Comparison of ENCODE assay signal across 8 cellular contexts in genomic region chr7:141654551-141654950, GRCh38. TPM values are rescaled to one million over a fixed set of nuclear protein-coding genes. Genes with fewer than 3 reads are reported as not detected.
A peak's percentile ranks its signal among the peaks of the same experiment; 100 is the strongest.
DNase-seq lines count a peak whose midpoint lies in the region; ATAC-seq, FAIRE-seq and TF ChIP-seq lines count a peak whose summit lies in the region.

No MANE protein-coding gene starts in this region.

- H3K4me3 ChIP-seq in right atrium auricular region (no peak overlapping the region), small intestine (ENCODE audit: low read depth in 1 of 2, low read length in 2 of 2) (no peak overlapping the region)

- H3K27me3 ChIP-seq in right atrium auricular region (no peaks in the 10 kb centered on the region), small intestine (ENCODE audit: control insufficient read depth in 2 of 2, insufficient read depth in 2 of 2, low read length in 2 of 2) (no peaks in the 10 kb centered on the region)

- ATAC-seq in HG02623 (IDR thresholded peaks at IDR 0.05; ENCODE audit: unreplicated experiment): peak; percentile 81
- ATAC-seq in SK-N-SH treated with all-trans-retinoic acid at 6 μM for 48 hours: peak; percentile 83

- H3K9me3 ChIP-seq in right atrium auricular region: no peaks in the 10 kb centered on the region
- no peaks in the 10 kb centered on the region for H3K9me3 ChIP-seq in small intestine (ENCODE audit: control insufficient read depth, low read depth)

- H3K36me3 ChIP-seq in right atrium auricular region (peaks cover 14% of the 10 kb centered on the region), small intestine (ENCODE audit: control insufficient read depth in 2 of 2, insufficient read depth in 2 of 2, low read length in 2 of 2) (peaks cover 1 to 2% of the 10 kb centered on the region in 2 donors)

- 34 to 39% (median 34%) methylated on average over 3 of the region's 3 CpGs for WGBS in small intestine, 3 donors

- peaks cover 0 to 8% of the 10 kb centered on the region in 2 donors for H3K4me1 ChIP-seq in right atrium auricular region
- no peaks in the 10 kb centered on the region for H3K4me1 ChIP-seq in small intestine (ENCODE audit: control insufficient read depth in 2 of 2, insufficient read depth in 1 of 2, low read depth in 1 of 2, low read length in 1 of 2)

- peak; percentile 70 for TF ChIP-seq CTCF in GM12874 (IDR thresholded peaks at IDR 0.05; ENCODE audit: insufficient read depth, low read depth, low read length)
- peak; percentile 34 to 70 for TF ChIP-seq CTCF in right atrium auricular region (IDR thresholded peaks at IDR 0.05)

- DNase-seq in NCI-H1092 treated with DMSO at 0.1 percent for 48 hours (lab: John Stamatoyannopoulos, UW) (peak; percentile 80), right atrium auricular region (ENCODE audit: low spot score) (no peak), small intestine (peak; percentile 80), cerebellar nuclear complex (lab: John Stamatoyannopoulos, UW) (no peak)

- H3K27ac ChIP-seq in angular gyrus (ENCODE audit: low read depth, low read length): peak overlapping the region; percentile 12
- H3K27ac ChIP-seq in right atrium auricular region: no peak overlapping the region
- no peak overlapping the region for H3K27ac ChIP-seq in small intestine (ENCODE audit: low read depth in 1 of 2, low read length in 1 of 2)

- no peak for FAIRE-seq in small intestine (lab: Jason Lieb, UNC)

TF ChIP-seq in SK-N-SH treated with all-trans-retinoic acid at 6 μM for 48 hours, 23 proteins besides CTCF, POLR2A, EP300 and RAD21:
- TF ChIP-seq, protein P1, sequence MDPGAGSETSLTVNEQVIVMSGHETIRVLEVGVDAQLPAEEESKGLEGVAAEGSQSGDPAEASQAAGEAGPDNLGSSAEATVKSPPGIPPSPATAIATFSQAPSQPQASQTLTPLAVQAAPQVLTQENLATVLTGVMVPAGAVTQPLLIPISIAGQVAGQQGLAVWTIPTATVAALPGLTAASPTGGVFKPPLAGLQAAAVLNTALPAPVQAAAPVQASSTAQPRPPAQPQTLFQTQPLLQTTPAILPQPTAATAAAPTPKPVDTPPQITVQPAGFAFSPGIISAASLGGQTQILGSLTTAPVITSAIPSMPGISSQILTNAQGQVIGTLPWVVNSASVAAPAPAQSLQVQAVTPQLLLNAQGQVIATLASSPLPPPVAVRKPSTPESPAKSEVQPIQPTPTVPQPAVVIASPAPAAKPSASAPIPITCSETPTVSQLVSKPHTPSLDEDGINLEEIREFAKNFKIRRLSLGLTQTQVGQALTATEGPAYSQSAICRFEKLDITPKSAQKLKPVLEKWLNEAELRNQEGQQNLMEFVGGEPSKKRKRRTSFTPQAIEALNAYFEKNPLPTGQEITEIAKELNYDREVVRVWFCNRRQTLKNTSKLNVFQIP (CRISPR knock-in tag; IDR thresholded peaks at IDR 0.05; ENCODE audit: borderline replicate concordance, low read depth): no peak
- TF ChIP-seq PATZ1 (CRISPR knock-in tag; IDR thresholded peaks at IDR 0.05; ENCODE audit: borderline replicate concordance): no peak
- TF ChIP-seq ISL1 (CRISPR knock-in tag; IDR thresholded peaks at IDR 0.05): no peak
- no peak for TF ChIP-seq OSR1 (CRISPR knock-in tag; IDR thresholded peaks at IDR 0.05)
- no peak for TF ChIP-seq ARNTL (CRISPR knock-in tag; IDR thresholded peaks at IDR 0.05; ENCODE audit: borderline replicate concordance, low read depth)
- TF ChIP-seq, protein P2, sequence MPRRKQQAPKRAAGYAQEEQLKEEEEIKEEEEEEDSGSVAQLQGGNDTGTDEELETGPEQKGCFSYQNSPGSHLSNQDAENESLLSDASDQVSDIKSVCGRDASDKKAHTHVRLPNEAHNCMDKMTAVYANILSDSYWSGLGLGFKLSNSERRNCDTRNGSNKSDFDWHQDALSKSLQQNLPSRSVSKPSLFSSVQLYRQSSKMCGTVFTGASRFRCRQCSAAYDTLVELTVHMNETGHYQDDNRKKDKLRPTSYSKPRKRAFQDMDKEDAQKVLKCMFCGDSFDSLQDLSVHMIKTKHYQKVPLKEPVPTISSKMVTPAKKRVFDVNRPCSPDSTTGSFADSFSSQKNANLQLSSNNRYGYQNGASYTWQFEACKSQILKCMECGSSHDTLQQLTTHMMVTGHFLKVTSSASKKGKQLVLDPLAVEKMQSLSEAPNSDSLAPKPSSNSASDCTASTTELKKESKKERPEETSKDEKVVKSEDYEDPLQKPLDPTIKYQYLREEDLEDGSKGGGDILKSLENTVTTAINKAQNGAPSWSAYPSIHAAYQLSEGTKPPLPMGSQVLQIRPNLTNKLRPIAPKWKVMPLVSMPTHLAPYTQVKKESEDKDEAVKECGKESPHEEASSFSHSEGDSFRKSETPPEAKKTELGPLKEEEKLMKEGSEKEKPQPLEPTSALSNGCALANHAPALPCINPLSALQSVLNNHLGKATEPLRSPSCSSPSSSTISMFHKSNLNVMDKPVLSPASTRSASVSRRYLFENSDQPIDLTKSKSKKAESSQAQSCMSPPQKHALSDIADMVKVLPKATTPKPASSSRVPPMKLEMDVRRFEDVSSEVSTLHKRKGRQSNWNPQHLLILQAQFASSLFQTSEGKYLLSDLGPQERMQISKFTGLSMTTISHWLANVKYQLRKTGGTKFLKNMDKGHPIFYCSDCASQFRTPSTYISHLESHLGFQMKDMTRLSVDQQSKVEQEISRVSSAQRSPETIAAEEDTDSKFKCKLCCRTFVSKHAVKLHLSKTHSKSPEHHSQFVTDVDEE (CRISPR knock-in tag; IDR thresholded peaks at IDR 0.05): no peak
- TF ChIP-seq ZNF565 (CRISPR knock-in tag; conservative IDR thresholded peaks at IDR 0.05; ENCODE audit: low read depth): no peak
- no peak for TF ChIP-seq ZC3H10 (CRISPR knock-in tag; IDR thresholded peaks at IDR 0.05)
- no peak for TF ChIP-seq ZNF70 (CRISPR knock-in tag; IDR thresholded peaks at IDR 0.05)
- no peak for TF ChIP-seq PPARA (CRISPR knock-in tag; IDR thresholded peaks at IDR 0.05; ENCODE audit: borderline replicate concordance)
- no peak for TF ChIP-seq SNAI2 (CRISPR knock-in tag; IDR thresholded peaks at IDR 0.05)

RNA-seq across cellular contexts. Expression of gene DENND11, which starts 47.4 kb away (rescaled TPM):
- 10 to 100 TPM in 1 of 2 donors, 1 to 10 TPM in 1; 6.5 to 10.6 TPM for total RNA-seq in right atrium auricular region
- polyA plus RNA-seq in small intestine: 1 to 10 TPM; 3.8 to 9.2 (median 4.9) TPM

RNA-seq across cellular contexts. Expression of gene WEE2, which starts 53.6 kb away (rescaled TPM):
- total RNA-seq in right atrium auricular region: not detected
- not detected for polyA plus RNA-seq in small intestine

Comparison
In these comparisons a context has a peak if more than half of its experiments do, and no peak if none do; other contexts are left out.
1. DNase-seq: peak in NCI-H1092 treated with DMSO at 0.1 percent for 48 hours (single experiment) and small intestine (single experiment); none in right atrium auricular region (single experiment) and cerebellar nuclear complex (0 of 2).